ENCODE assay signal across 2 cellular contexts in genomic region chr7:152402384-152403250, GRCh38.
TF ChIP-seq lines count a peak whose summit lies in the region.

No MANE protein-coding gene starts in this region.

TF ChIP-seq in A549, 52 proteins besides CTCF, POLR2A, EP300 and RAD21:
- no peak for TF ChIP-seq PHF8 (IDR thresholded peaks at IDR 0.05; ENCODE audit: borderline replicate concordance, low read depth)
- TF ChIP-seq ZFP36 (IDR thresholded peaks at IDR 0.05; ENCODE audit: borderline replicate concordance, partially characterized antibody): no peak
- no peak for TF ChIP-seq HES2 (IDR thresholded peaks at IDR 0.05)
- TF ChIP-seq HMGXB4 (CRISPR knock-in tag; IDR thresholded peaks at IDR 0.05; ENCODE audit: borderline replicate concordance): no peak
- TF ChIP-seq FOXS1 (CRISPR knock-in tag; IDR thresholded peaks at IDR 0.05): no peak
- no peak for TF ChIP-seq MAX (IDR thresholded peaks at IDR 0.05)
- no peak for TF ChIP-seq HOXA7 (CRISPR knock-in tag; IDR thresholded peaks at IDR 0.05)
- TF ChIP-seq BCL3 (IDR thresholded peaks at IDR 0.05): no peak
- TF ChIP-seq CHD4 (IDR thresholded peaks at IDR 0.05; ENCODE audit: borderline replicate concordance): no peak
- no peak for TF ChIP-seq KDM1A (IDR thresholded peaks at IDR 0.05; ENCODE audit: low read depth)

TF ChIP-seq in H1, 55 proteins besides CTCF, POLR2A, EP300 and RAD21:
- no peak for TF ChIP-seq CHD7 (IDR thresholded peaks at IDR 0.05; ENCODE audit: insufficient replicate concordance, low read length)
- TF ChIP-seq TAF1 (IDR thresholded peaks at IDR 0.05; ENCODE audit: low read depth, low read length): no peak
- TF ChIP-seq CHD1 (IDR thresholded peaks at IDR 0.05; ENCODE audit: low read depth, low read length): no peak
- TF ChIP-seq CHD2 (IDR thresholded peaks at IDR 0.05; ENCODE audit: low read length): no peak
- no peak for TF ChIP-seq BRCA1 (IDR thresholded peaks at IDR 0.05; ENCODE audit: low read depth, low read length)
- TF ChIP-seq BCL11A (IDR thresholded peaks at IDR 0.05; ENCODE audit: low read depth in 2 of 2, low read length in 2 of 2): no peak
- TF ChIP-seq HDAC2 (IDR thresholded peaks at IDR 0.05; ENCODE audit: borderline replicate concordance in 1 of 2, low read depth in 2 of 2, low read length in 2 of 2): no peak
- TF ChIP-seq FOSL1 (IDR thresholded peaks at IDR 0.05; ENCODE audit: insufficient read depth, low read depth, low read length): no peak
- TF ChIP-seq RXRA (IDR thresholded peaks at IDR 0.05; ENCODE audit: insufficient read depth, low read depth, low read length): no peak
- no peak for TF ChIP-seq RBBP5 (IDR thresholded peaks at IDR 0.05; ENCODE audit: borderline replicate concordance, low read depth, low read length)
- TF ChIP-seq MAX (IDR thresholded peaks at IDR 0.05): no peak
- TF ChIP-seq ZNF274 (IDR thresholded peaks at IDR 0.05; ENCODE audit: borderline replicate concordance, extremely low read depth, low read length): no peak
- TF ChIP-seq SIRT6 (IDR thresholded peaks at IDR 0.05; ENCODE audit: low read length): no peak
- no peak for TF ChIP-seq CBX8 (IDR thresholded peaks at IDR 0.05; ENCODE audit: borderline replicate concordance, low read depth, low read length)
- no peak for TF ChIP-seq CTBP2 (IDR thresholded peaks at IDR 0.05; ENCODE audit: borderline replicate concordance, insufficient read depth, insufficient read length, low read length)
- no peak for TF ChIP-seq HDAC6 (IDR thresholded peaks at IDR 0.05; ENCODE audit: low read depth, low read length)
- no peak for TF ChIP-seq PHF8 (conservative IDR thresholded peaks at IDR 0.05; ENCODE audit: low read depth, low read length)
